ENCODE assay signal across 14 cellular contexts in the genomic region with DNA sequence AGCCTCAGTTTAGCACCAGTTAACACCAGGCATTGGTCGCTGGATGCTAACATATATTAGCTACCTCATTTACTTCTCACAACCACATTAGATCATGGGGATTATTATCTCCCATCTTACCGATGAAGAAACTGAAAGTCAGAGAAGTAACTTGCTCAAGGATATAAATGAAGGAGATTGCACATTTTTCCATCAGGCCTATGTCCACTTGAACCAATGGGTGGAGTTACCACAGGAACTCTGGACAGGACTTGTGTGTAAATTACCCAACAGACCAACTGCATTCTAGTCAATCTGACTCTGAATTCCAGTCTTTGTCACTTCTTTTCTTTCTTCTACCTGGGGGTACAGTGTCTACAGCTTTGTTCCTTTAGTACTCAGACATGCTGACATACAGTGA. TPM values are rescaled to one million over a fixed set of nuclear protein-coding genes. Genes with fewer than 3 reads are reported as not detected.
"Had no signal": no experiment of that assay in that cellular context is flagged by ENCODE, and none has a peak within 500 bp of the region (broad histone marks: within the 10 kb centered on the region; RNA-seq: fewer than 3 reads in every experiment).

No MANE protein-coding gene starts in this region.

- H3K27ac Mint-ChIP-seq: activated naive CD4-positive, alpha-beta T cell treated with anti-CD3 and anti-CD28 coated beads, Interleukin-2, amount 10 ng/mL, durations not matched to agents 7 days and 5 days; activated T-helper 17 cell treated with anti-CD3 and anti-CD28 coated beads, Interleukin-2, amount 50 U/mL, for 72 hours; memory B cell; stimulated activated effector memory CD8-positive, alpha-beta T cell treated with anti-CD3 and anti-CD28 coated beads, Interleukin-12 subunit alpha, Interleukin-12 subunit beta, amount 100 ng/mL, for 72 hours had no signal

- DNase-seq: activated CD4-positive, alpha-beta T cell treated with anti-CD3 and anti-CD28 coated beads for 4 hours; activated naive CD4-positive, alpha-beta T cell treated with anti-CD3 and anti-CD28 coated beads, Interleukin-2, amount 10 ng/mL, durations not matched to agents 7 days and 5 days; central memory CD4-positive, alpha-beta T cell; effector CD8-positive, alpha-beta T cell; erythroblast; glutamatergic neuron; left lung; T-helper 1 cell; transverse colon had no signal

- H3K4me3 ChIP-seq: coronary artery, left lung had no signal

- H3K27ac ChIP-seq: coronary artery, left lung had no signal

- H3K36me3 Mint-ChIP-seq: activated naive CD4-positive, alpha-beta T cell treated with anti-CD3 and anti-CD28 coated beads, Interleukin-2, amount 10 ng/mL, durations not matched to agents 7 days and 5 days; memory B cell; stimulated activated effector memory CD8-positive, alpha-beta T cell treated with anti-CD3 and anti-CD28 coated beads, Interleukin-12 subunit alpha, Interleukin-12 subunit beta, amount 100 ng/mL, for 72 hours had no signal

- H3K4me3 Mint-ChIP-seq: activated naive CD4-positive, alpha-beta T cell treated with anti-CD3 and anti-CD28 coated beads, Interleukin-2, amount 10 ng/mL, durations not matched to agents 7 days and 5 days; activated T-helper 17 cell treated with anti-CD3 and anti-CD28 coated beads, Interleukin-2, amount 50 U/mL, for 72 hours; memory B cell; neural crest cell; stimulated activated effector memory CD8-positive, alpha-beta T cell treated with anti-CD3 and anti-CD28 coated beads, Interleukin-12 subunit alpha, Interleukin-12 subunit beta, amount 100 ng/mL, for 72 hours had no signal

- H3K9me3 ChIP-seq: left lung, transverse colon had no signal

- H3K9me3 Mint-ChIP-seq: activated naive CD4-positive, alpha-beta T cell treated with anti-CD3 and anti-CD28 coated beads, Interleukin-2, amount 10 ng/mL, durations not matched to agents 7 days and 5 days; activated T-helper 17 cell treated with anti-CD3 and anti-CD28 coated beads, Interleukin-2, amount 50 U/mL, for 72 hours; memory B cell; neural crest cell; stimulated activated effector memory CD8-positive, alpha-beta T cell treated with anti-CD3 and anti-CD28 coated beads, Interleukin-12 subunit alpha, Interleukin-12 subunit beta, amount 100 ng/mL, for 72 hours had no signal

- H3K27me3 ChIP-seq: transverse colon had no signal

- H3K36me3 ChIP-seq: left lung, transverse colon had no signal

RNA-seq across cellular contexts. Expression of gene LNX1, which starts 1.8 kb away (rescaled TPM):
- total RNA-seq: activated T-helper 17 cell treated with anti-CD3 and anti-CD28 coated beads, Interleukin-2, amount 50 U/mL, for 72 hours; neural crest cell had no signal
